In the genomic region with DNA sequence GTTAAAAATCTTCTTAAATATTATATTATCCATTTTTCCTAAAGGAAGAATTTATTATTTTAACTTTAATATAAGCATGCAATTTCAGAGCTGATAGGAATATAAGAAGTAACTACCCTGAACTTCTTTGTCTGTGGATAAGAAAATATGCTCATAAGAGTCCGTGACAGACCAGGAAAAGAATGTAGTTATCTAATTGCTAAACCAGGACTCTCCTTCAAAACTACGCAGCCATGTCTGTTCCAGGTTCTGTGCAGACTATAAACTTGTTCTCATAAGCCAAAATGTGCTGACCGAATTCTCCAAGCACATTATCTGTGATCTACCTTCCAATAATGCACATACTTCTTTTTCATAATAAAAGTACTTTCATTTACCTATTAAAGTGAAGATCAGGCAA, we compare ENCODE assay signal across 21 cellular contexts.
DNase-seq lines count a peak whose midpoint lies in the region; ATAC-seq, FAIRE-seq and TF ChIP-seq lines count a peak whose summit lies in the region.
"Had no signal": no experiment of that assay in that cellular context is flagged by ENCODE, and none has a peak within 500 bp of the region (broad histone marks: within the 10 kb centered on the region; RNA-seq: fewer than 3 reads in every experiment).

No MANE protein-coding gene starts in this region.

- H3K9me3 ChIP-seq in mesenchymal stem cell (ENCODE audit: control insufficient read depth, low read length), result no peaks in the 10 kb centered on the region
- H3K9me3 ChIP-seq in smooth muscle cell (replicated peaks; ENCODE audit: low read depth), result no peaks in the 10 kb centered on the region
- no peaks in the 10 kb centered on the region for H3K9me3 ChIP-seq in HepG2 (ENCODE audit: low read length)
- H3K9me3 ChIP-seq: Caco-2, SJSA1 had no signal

- H2BK120ac ChIP-seq in mesenchymal stem cell (ENCODE audit: low read depth, low read length), result no peak overlapping the region

- H3K14ac ChIP-seq in mesenchymal stem cell (ENCODE audit: low read length in 2 of 2), result no peak overlapping the region

- H3K27ac ChIP-seq in mesenchymal stem cell (ENCODE audit: low read length, poor library complexity, severe bottlenecking) (no peak overlapping the region), smooth muscle cell (ENCODE audit: low read depth) (peak overlapping the region; percentile 86), HepG2 (ENCODE audit: extremely low read length, insufficient read depth, low read length) (no peak overlapping the region)
- H3K27ac ChIP-seq: RWPE1, SJSA1 had no signal

- H4K20me1 ChIP-seq in smooth muscle cell (ENCODE audit: low read depth) (no peaks in the 10 kb centered on the region), HepG2 (ENCODE audit: insufficient read depth, low read length) (no peaks in the 10 kb centered on the region)

- peaks cover 9% of the 10 kb centered on the region for H3F3A ChIP-seq in smooth muscle cell (ENCODE audit: low read depth)

- H3K36me3 ChIP-seq in mesenchymal stem cell (ENCODE audit: control insufficient read depth in 1 of 2, insufficient read depth in 2 of 2, low read depth in 1 of 2, low read length in 2 of 2), result no peaks in the 10 kb centered on the region
- no peaks in the 10 kb centered on the region for H3K36me3 ChIP-seq in smooth muscle cell (ENCODE audit: low read depth)
- H3K36me3 ChIP-seq in HepG2 (replicated peaks in 1 of 2; ENCODE audit: control insufficient read depth in 1 of 2, insufficient read depth in 2 of 2, low read length in 2 of 2), result no peaks in the 10 kb centered on the region
- H3K36me3 ChIP-seq: SJSA1 had no signal

- intact Hi-C loops in HepG2 (cut with micrococcal nuclease; ENCODE audit: unreplicated experiment), result no loop called here

- no peak overlapping the region for H3K4me2 ChIP-seq in mesenchymal stem cell (ENCODE audit: low read length, poor library complexity, severe bottlenecking)
- peak overlapping the region; percentile 71 for H3K4me2 ChIP-seq in smooth muscle cell
- no peak overlapping the region for H3K4me2 ChIP-seq in HepG2 (ENCODE audit: low read depth, low read length)

- BruUV-seq in HepG2 (replicated peaks; lab: Mats Ljungman, UMichigan), result no TSS peak

- H3K27me3 ChIP-seq in mesenchymal stem cell (ENCODE audit: control insufficient read depth in 1 of 2, insufficient read depth in 1 of 2, low read length in 2 of 2) (no peaks in the 10 kb centered on the region), smooth muscle cell (ENCODE audit: low read depth) (no peaks in the 10 kb centered on the region), HepG2 (ENCODE audit: control insufficient read depth in 1 of 2, insufficient read depth in 2 of 2, low read length in 2 of 2) (no peaks in the 10 kb centered on the region)
- H3K27me3 ChIP-seq: SJSA1 had no signal

- H2BK15ac ChIP-seq in mesenchymal stem cell (ENCODE audit: low read depth, poor library complexity, severe bottlenecking), result no peak overlapping the region

- 61% methylated on average over 3 of the region's 3 CpGs for WGBS in mesenchymal stem cell
- 7% methylated on average over 3 of the region's 3 CpGs for WGBS in smooth muscle cell (ENCODE audit: low lambda C conversion rate)
- WGBS in HepG2 (ENCODE audit: low lambda C conversion rate), result 0% methylated on average over 3 of the region's 3 CpGs

- no peak overlapping the region for H2BK12ac ChIP-seq in mesenchymal stem cell (ENCODE audit: low read length in 2 of 2)

- H2AK5ac ChIP-seq in mesenchymal stem cell (ENCODE audit: low read length, severe bottlenecking), result no peak overlapping the region

- TF ChIP-seq CTCF in fibroblast of the aortic adventitia (IDR thresholded peaks at IDR 0.05; ENCODE audit: insufficient read depth, low read length), result no peak
- no peak for TF ChIP-seq CTCF in smooth muscle cell (IDR thresholded peaks at IDR 0.05; ENCODE audit: borderline replicate concordance, insufficient read depth, poor library complexity, severe bottlenecking)
- TF ChIP-seq CTCF in HepG2 (CRISPR knock-in tag; IDR thresholded peaks at IDR 0.05), result no peak

- no peak overlapping the region for H4K91ac ChIP-seq in mesenchymal stem cell (ENCODE audit: low read length)

- CTCF ChIA-PET in HepG2 (lab: Yijun Ruan, JAX; ENCODE audit: low intra/inter-chr PET ratio, low total read pairs), result no interaction called here

- no peak overlapping the region for H3K4ac ChIP-seq in mesenchymal stem cell (ENCODE audit: low read depth in 1 of 2, low read length in 2 of 2)

- H3K79me1 ChIP-seq in mesenchymal stem cell (replicated peaks; ENCODE audit: low read length, poor library complexity, severe bottlenecking), result no peaks in the 10 kb centered on the region

- POLR2A ChIA-PET in HepG2 (lab: Yijun Ruan, JAX), result no interaction called here

- in situ Hi-C loops in HepG2 (cut with HindIII; ENCODE audit: extremely low pct_ligation_motif_present, low pct_unique_long_range_greater_than_20kb), result no loop called here

- FAIRE-seq in HepG2 (lab: Jason Lieb, UNC), result no peak
- FAIRE-seq: K562 had no signal

- H3K9ac ChIP-seq in mesenchymal stem cell (ENCODE audit: low read length) (no peak overlapping the region), smooth muscle cell (ENCODE audit: low read depth) (no peak overlapping the region), HepG2 (ENCODE audit: insufficient read depth, low read depth, low read length) (no peak overlapping the region)

- no peak overlapping the region for H2BK5ac ChIP-seq in mesenchymal stem cell (ENCODE audit: low read depth, low read length, poor library complexity, severe bottlenecking)

- DNase-seq in NCI-H226 (peak; percentile 74), fibroblast of the aortic adventitia (ENCODE audit: low read depth) (peak; percentile 75), mesenchymal stem cell (peak; percentile 36), smooth muscle cell (lab: John Stamatoyannopoulos, UW; ENCODE audit: unreplicated experiment) (no peak), OCI-M1 (lab: John Stamatoyannopoulos, UW) (no peak), HepG2 (ENCODE audit: low spot score) (no peak)
- DNase-seq: ACHN; Caco-2; CD4-positive, CD25-positive, alpha-beta regulatory T cell; DMS153; GOT3; MV-4-11; NCI-H1417 treated with DMSO at 0.1 percent for 48 hours; NCI-H2029; NCI-H2171; NCI-H446 treated with DMSO at 0.1 percent for 48 hours; NCI-H748 treated with DMSO at 0.1 percent for 48 hours had no signal

- no peak for TF ChIP-seq POLR2A in HepG2 (IDR thresholded peaks at IDR 0.05; ENCODE audit: insufficient read depth in 1 of 2, low read depth in 2 of 2, low read length in 2 of 2)

- H3K4me1 ChIP-seq in mesenchymal stem cell (ENCODE audit: control insufficient read depth, insufficient read depth, low read depth, low read length) (no peaks in the 10 kb centered on the region), smooth muscle cell (ENCODE audit: low read depth) (peaks cover 7% of the 10 kb centered on the region), HepG2 (ENCODE audit: insufficient read depth, low read length) (no peaks in the 10 kb centered on the region)
- H3K4me1 ChIP-seq: Caco-2, SJSA1 had no signal

- TF ChIP-seq EP300 in HepG2 (IDR thresholded peaks at IDR 0.05; ENCODE audit: low read depth in 2 of 2, low read length in 2 of 2) (no peak), HepG2 (CRISPR knock-in tag; IDR thresholded peaks at IDR 0.05; ENCODE audit: borderline replicate concordance) (no peak)

- H3K79me2 ChIP-seq in smooth muscle cell (ENCODE audit: low read depth) (no peaks in the 10 kb centered on the region), HepG2 (ENCODE audit: insufficient read depth, low read length) (no peaks in the 10 kb centered on the region)

- no peak overlapping the region for H4K8ac ChIP-seq in mesenchymal stem cell (ENCODE audit: low read length)

- H3K23ac ChIP-seq in mesenchymal stem cell (ENCODE audit: low read length in 2 of 2), result no peak overlapping the region

- ATAC-seq in HG03045 (IDR thresholded peaks at IDR 0.05; ENCODE audit: unreplicated experiment) (no peak), HepG2 (no peak)
- ATAC-seq: K562 had no signal

- H3K4me3 ChIP-seq in fibroblast of the aortic adventitia (ENCODE audit: low read depth, low read length) (no peak overlapping the region), mesenchymal stem cell (ENCODE audit: insufficient read depth in 1 of 2, low read depth in 1 of 2, low read length in 2 of 2) (no peak overlapping the region), smooth muscle cell (no peak overlapping the region), HepG2 (replicated peaks in 1 of 3; ENCODE audit: insufficient read depth in 1 of 3, low read depth in 2 of 3, low read length in 3 of 3) (no peak overlapping the region)
- H3K4me3 ChIP-seq: K562, SJSA1 had no signal

- TF ChIP-seq RAD21 in HepG2 (CRISPR knock-in tag; IDR thresholded peaks at IDR 0.05), result no peak

- no peak overlapping the region for H2AFZ ChIP-seq in mesenchymal stem cell (ENCODE audit: low read depth, low read length)
- H2AFZ ChIP-seq in smooth muscle cell (ENCODE audit: low read depth), result no peak overlapping the region
- no peak overlapping the region for H2AFZ ChIP-seq in HepG2 (ENCODE audit: low read length)

- no peak overlapping the region for H3K18ac ChIP-seq in mesenchymal stem cell (ENCODE audit: low read depth in 1 of 2, low read length in 2 of 2)

TF ChIP-seq in HepG2, 621 proteins besides CTCF, POLR2A, EP300 and RAD21 (continues in another document):
- TF ChIP-seq BHLHE40 (IDR thresholded peaks at IDR 0.05; ENCODE audit: low read length) (no peak), CEBPB (IDR thresholded peaks at IDR 0.05; ENCODE audit: borderline replicate concordance, low read depth, low read length) (no peak)
- TF ChIP-seq, protein P1, sequence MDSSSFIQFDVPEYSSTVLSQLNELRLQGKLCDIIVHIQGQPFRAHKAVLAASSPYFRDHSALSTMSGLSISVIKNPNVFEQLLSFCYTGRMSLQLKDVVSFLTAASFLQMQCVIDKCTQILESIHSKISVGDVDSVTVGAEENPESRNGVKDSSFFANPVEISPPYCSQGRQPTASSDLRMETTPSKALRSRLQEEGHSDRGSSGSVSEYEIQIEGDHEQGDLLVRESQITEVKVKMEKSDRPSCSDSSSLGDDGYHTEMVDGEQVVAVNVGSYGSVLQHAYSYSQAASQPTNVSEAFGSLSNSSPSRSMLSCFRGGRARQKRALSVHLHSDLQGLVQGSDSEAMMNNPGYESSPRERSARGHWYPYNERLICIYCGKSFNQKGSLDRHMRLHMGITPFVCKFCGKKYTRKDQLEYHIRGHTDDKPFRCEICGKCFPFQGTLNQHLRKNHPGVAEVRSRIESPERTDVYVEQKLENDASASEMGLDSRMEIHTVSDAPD (CRISPR knock-in tag; IDR thresholded peaks at IDR 0.05), result no peak

Comparison
In these comparisons a context has a peak if more than half of its experiments do, and no peak if none do; other contexts are left out.
1. DNase-seq: peak in NCI-H226 (single experiment), fibroblast of the aortic adventitia (single experiment) and mesenchymal stem cell (single experiment); none in smooth muscle cell (single experiment), OCI-M1 (single experiment) and HepG2 (single experiment).